Comparison of ENCODE assay signal across 7 cellular contexts in the genomic region with DNA sequence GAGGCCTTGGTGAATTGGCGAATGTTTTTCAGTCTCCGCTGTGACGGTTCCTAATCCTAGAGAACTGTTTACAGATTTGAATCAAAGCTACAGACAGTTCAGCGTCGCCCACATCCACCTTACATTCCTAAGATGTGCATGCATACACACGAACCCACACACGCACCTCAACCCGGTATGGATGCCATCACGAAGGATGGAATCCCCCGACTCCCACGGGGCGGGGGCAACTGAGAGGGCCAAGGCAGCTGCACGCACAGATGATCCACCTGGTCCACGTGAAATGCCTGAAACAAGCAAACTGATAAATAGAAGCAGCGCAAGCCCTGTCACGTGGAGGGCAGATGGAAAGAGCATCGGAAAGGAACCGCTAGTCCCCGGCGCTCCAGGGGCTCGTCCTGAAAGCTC. TPM values are rescaled to one million over a fixed set of nuclear protein-coding genes. Genes with fewer than 3 reads are reported as not detected.
DNase-seq lines count a peak whose midpoint lies in the region; ATAC-seq and TF ChIP-seq lines count a peak whose summit lies in the region.

No MANE protein-coding gene starts in this region.

- H3K36me3 Mint-ChIP-seq in HFFc6 (ENCODE audit: low read depth) (peaks cover 38% of the 10 kb centered on the region), endothelial cell (ENCODE audit: low read depth, unreplicated experiment) (peaks cover 16% of the 10 kb centered on the region), nephron (ENCODE audit: low read depth) (peaks cover 13% of the 10 kb centered on the region)

- peak overlapping the region; percentile 100 for H3K4me3 Mint-ChIP-seq in HFFc6
- peak overlapping the region; percentile 97 for H3K4me3 Mint-ChIP-seq in endothelial cell (ENCODE audit: unreplicated experiment)
- H3K4me3 Mint-ChIP-seq in nephron = peak overlapping the region; percentile 93 to 99 (median 99)

- DNase-seq in HFFc6 (peak; percentile 35), NCI-H1105 (lab: John Stamatoyannopoulos, UW) (peak; percentile 81), endothelial cell (ENCODE audit: low spot score) (no peak), substantia nigra (lab: John Stamatoyannopoulos, UW) (peak in 22 of 49 donors; percentile 19 to 75 (median 48))
- DNase-seq in activated CD8-positive, alpha-beta memory T cell treated with anti-CD3 and anti-CD28 coated beads for 48 hours (ENCODE audit: low read depth in 2 of 3, low spot score in 2 of 3) = peak in 2 of 3 experiments; percentile 9 to 10

- H3K4me1 Mint-ChIP-seq in HFFc6 (ENCODE audit: low read depth) = peaks cover 40% of the 10 kb centered on the region
- H3K4me1 Mint-ChIP-seq in endothelial cell (ENCODE audit: unreplicated experiment) = peaks cover 35% of the 10 kb centered on the region
- H3K4me1 Mint-ChIP-seq in nephron = peaks cover 30% of the 10 kb centered on the region

- peak overlapping the region; percentile 87 for H3K27ac ChIP-seq in substantia nigra (ENCODE audit: low read depth, low read length, poor library complexity, severe bottlenecking)

- H3K27ac Mint-ChIP-seq in HFFc6 = peak overlapping the region; percentile 96
- peak overlapping the region; percentile 94 for H3K27ac Mint-ChIP-seq in endothelial cell (ENCODE audit: unreplicated experiment)
- H3K27ac Mint-ChIP-seq in nephron = peak overlapping the region; percentile 68 to 97 (median 85)

- TF ChIP-seq CTCF in HFFc6 (IDR thresholded peaks at IDR 0.05) = no peak
- no peak for TF ChIP-seq CTCF in endothelial cell (IDR thresholded peaks at IDR 0.05; ENCODE audit: unreplicated experiment)
- no peak for TF ChIP-seq CTCF in nephron (IDR thresholded peaks at IDR 0.05; ENCODE audit: unreplicated experiment in 3 of 3)

- peaks cover 6% of the 10 kb centered on the region for H3K27me3 Mint-ChIP-seq in HFFc6 (ENCODE audit: insufficient read depth)
- H3K27me3 Mint-ChIP-seq in endothelial cell (ENCODE audit: unreplicated experiment) = peaks cover 9% of the 10 kb centered on the region
- H3K27me3 Mint-ChIP-seq in nephron (ENCODE audit: low read depth) = no peaks in the 10 kb centered on the region

- peak; percentile 46 for ATAC-seq in GM18511 (IDR thresholded peaks at IDR 0.05; ENCODE audit: unreplicated experiment)

- no peaks in the 10 kb centered on the region for H3K9me3 Mint-ChIP-seq in HFFc6
- no peaks in the 10 kb centered on the region for H3K9me3 Mint-ChIP-seq in endothelial cell (ENCODE audit: unreplicated experiment)
- no peaks in the 10 kb centered on the region for H3K9me3 Mint-ChIP-seq in nephron

RNA-seq across cellular contexts. Expression of a gene that starts 0.4 kb away (rescaled TPM):
- total RNA-seq in HFFc6 (2021; fragmentation: NEBNext Ultra II Directional; extraction: Animal tissue kit (Norgen Biotek cat#: 25700)) = 100 to 1,000 TPM in 1 of 6 experiments, 10 to 100 TPM in 5; 70.6 to 100 (median 83.7) TPM
- total RNA-seq in endothelial cell (ENCODE audit: unreplicated experiment) = 44.5 TPM
